13 cellular contexts compared by ENCODE assay signal in the genomic region with DNA sequence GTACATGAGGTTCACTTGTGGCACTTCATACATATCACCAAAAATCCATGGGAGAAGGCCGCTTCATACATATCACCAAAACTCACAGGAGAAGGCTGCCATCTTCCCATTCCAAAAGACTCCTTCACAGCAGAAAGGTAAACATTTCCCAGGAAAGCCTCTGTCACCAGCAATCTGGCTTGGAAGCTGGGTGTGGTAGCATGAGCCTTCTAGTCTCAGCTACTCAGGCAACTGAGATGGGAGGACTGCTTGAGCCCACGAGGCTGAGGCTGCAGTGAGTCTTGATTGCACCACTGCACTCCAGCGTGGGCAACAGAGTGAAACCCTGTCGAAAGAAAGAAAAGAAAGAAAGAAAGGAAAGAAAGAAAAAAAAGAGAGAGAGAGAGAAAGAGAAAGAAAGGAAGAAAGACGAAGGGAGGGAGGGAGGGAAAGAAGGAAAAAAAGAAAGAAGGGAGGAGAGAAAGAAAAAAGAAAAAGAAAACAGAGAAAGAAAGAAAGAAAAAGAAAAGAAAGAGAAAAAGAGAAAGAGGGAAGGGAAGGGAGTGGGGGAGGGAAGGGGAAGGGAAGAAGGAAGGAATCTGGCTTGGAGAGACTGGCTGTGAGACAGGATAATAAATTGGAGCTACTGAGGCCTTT. TPM values are rescaled to one million over a fixed set of nuclear protein-coding genes. Genes with fewer than 3 reads are reported as not detected.
DNase-seq lines count a peak whose midpoint lies in the region; ATAC-seq, FAIRE-seq and TF ChIP-seq lines count a peak whose summit lies in the region.
"Had no signal": no experiment of that assay in that cellular context is flagged by ENCODE, and none has a peak within 500 bp of the region (broad histone marks: within the 10 kb centered on the region; RNA-seq: fewer than 3 reads in every experiment).

No MANE protein-coding gene starts in this region.

- no peak for DNase-seq in CD4-positive, alpha-beta memory T cell
- DNase-seq in colonic mucosa (peak; percentile 67), pancreas (no peak), progenitor cell of endocrine pancreas (ENCODE audit: low spot score, unreplicated experiment) (no peak), NCI-H2081 (lab: John Stamatoyannopoulos, UW) (no peak), smooth muscle cell (lab: John Stamatoyannopoulos, UW; ENCODE audit: unreplicated experiment) (no peak)
- DNase-seq: cerebellar nuclear complex; islet precursor cell; NCI-H1105; NCI-H524 treated with DMSO at 0.1 percent for 48 hours; stimulated activated CD4-positive, alpha-beta T cell treated with anti-CD3 and anti-CD28 coated beads, Interleukin-1b, Interleukin-23, amount 100 ng/mL, for 48 hours; stimulated activated naive B cell treated with anti-CD40 and anti-IgM and Interleukin-4, amounts not matched to agents 10 μg/mL and 1 μg/mL and 100 μg/mL, for 72 hours had no signal

- peak overlapping the region in 7 of 8 donors; percentile 49 to 99 (median 66) for H3K4me3 Mint-ChIP-seq in CD4-positive, alpha-beta memory T cell
- no peak overlapping the region for H3K4me3 Mint-ChIP-seq in progenitor cell of endocrine pancreas (ENCODE audit: low read depth)
- H3K4me3 Mint-ChIP-seq: stimulated activated naive B cell treated with anti-CD40 and anti-IgM and Interleukin-4, amounts not matched to agents 10 μg/mL and 1 μg/mL and 100 μg/mL, for 72 hours had no signal

- peak overlapping the region in 4 of 7 donors; percentile 55 to 88 (median 72) for H3K27ac Mint-ChIP-seq in CD4-positive, alpha-beta memory T cell
- no peak overlapping the region for H3K27ac Mint-ChIP-seq in progenitor cell of endocrine pancreas
- H3K27ac Mint-ChIP-seq: stimulated activated naive B cell treated with anti-CD40 and anti-IgM and Interleukin-4, amounts not matched to agents 10 μg/mL and 1 μg/mL and 100 μg/mL, for 72 hours had no signal

- ATAC-seq in pancreas, result peak in 1 of 4 donors; percentile 3
- ATAC-seq: stimulated activated naive B cell treated with anti-CD40 and anti-IgM and Interleukin-4, amounts not matched to agents 10 μg/mL and 1 μg/mL and 100 μg/mL, for 72 hours had no signal

- CTCF ChIA-PET in CD4-positive, alpha-beta memory T cell (lab: Charles Lee; ENCODE audit: partially characterized antibody), result interaction anchor here (1.2 to 7.4 kb wide), 4 partner anchors 11 to 86 kb away, joined by 3 to 45 read pairs (median 10); no protein-coding TSS in a partner anchor

- intact Hi-C loops in CD4-positive, alpha-beta memory T cell (cut with micrococcal nuclease), result no loop called here
- intact Hi-C loops in colonic mucosa (cut with DNase I), result loop anchor here (10.0 kb wide), 1 partner anchor 89 kb away; no protein-coding TSS in a partner anchor
- intact Hi-C loops in pancreas (cut with DNase I), result loop anchor here in 1 of 3 donors (10.0 kb wide), 1 partner anchor 49 kb away; no protein-coding TSS in a partner anchor

- H2AFZ ChIP-seq in smooth muscle cell (ENCODE audit: low read depth), result no peak overlapping the region

- H3K4me2 ChIP-seq in smooth muscle cell, result no peak overlapping the region

- WGBS in pancreas, 2 donors, result 52 to 56% methylated on average over 5 of the region's 5 CpGs
- WGBS in smooth muscle cell (ENCODE audit: low lambda C conversion rate), result 85% methylated on average over 4 of the region's 5 CpGs

- no peaks in the 10 kb centered on the region for H3F3A ChIP-seq in smooth muscle cell (ENCODE audit: low read depth)

- no peaks in the 10 kb centered on the region for H3K9me3 Mint-ChIP-seq in CD4-positive, alpha-beta memory T cell
- no peaks in the 10 kb centered on the region for H3K9me3 Mint-ChIP-seq in progenitor cell of endocrine pancreas (ENCODE audit: low read depth)

- H3K4me1 ChIP-seq in CD4-positive, alpha-beta memory T cell (ENCODE audit: insufficient read depth, low read length), result peaks cover 100% of the 10 kb centered on the region
- H3K4me1 ChIP-seq in HUES48 (ENCODE audit: control insufficient read depth, insufficient read depth, low read length) (peaks cover 90% of the 10 kb centered on the region), colonic mucosa (peaks cover 29% of the 10 kb centered on the region), pancreas (peaks cover 60 to 73% (median 71%) of the 10 kb centered on the region in 3 donors), smooth muscle cell (ENCODE audit: low read depth) (peaks cover 81% of the 10 kb centered on the region)

- no peak for FAIRE-seq in pancreas (lab: Jason Lieb, UNC)

- no peaks in the 10 kb centered on the region for H3K27me3 Mint-ChIP-seq in CD4-positive, alpha-beta memory T cell
- no peaks in the 10 kb centered on the region for H3K27me3 Mint-ChIP-seq in progenitor cell of endocrine pancreas

- H3K27me3 ChIP-seq in CD4-positive, alpha-beta memory T cell (ENCODE audit: insufficient read depth, low read length), result no peaks in the 10 kb centered on the region
- H3K27me3 ChIP-seq in HUES48 (ENCODE audit: control insufficient read depth, insufficient read depth, low read length) (no peaks in the 10 kb centered on the region), colonic mucosa (no peaks in the 10 kb centered on the region), pancreas (no peaks in the 10 kb centered on the region), smooth muscle cell (ENCODE audit: low read depth) (peaks cover 4% of the 10 kb centered on the region)

- H3K27ac ChIP-seq in CD4-positive, alpha-beta memory T cell (ENCODE audit: low read depth, low read length), result no peak overlapping the region
- H3K27ac ChIP-seq in HUES48 (ENCODE audit: low read depth, low read length) (no peak overlapping the region), colonic mucosa (peak overlapping the region; percentile 54), pancreas (peak overlapping the region; percentile 41 to 99 (median 80)), smooth muscle cell (ENCODE audit: low read depth) (no peak overlapping the region)

- H3K79me2 ChIP-seq in smooth muscle cell (ENCODE audit: low read depth), result peaks cover 93% of the 10 kb centered on the region

- POLR2A ChIA-PET in CD4-positive, alpha-beta memory T cell (lab: Charles Lee; ENCODE audit: partially characterized antibody), result interaction anchor here (0.7 to 5.1 kb wide), 7 partner anchors 8 to 196 kb away, joined by 3 to 54 read pairs (median 3); no protein-coding TSS in a partner anchor

- H3K36me3 Mint-ChIP-seq in CD4-positive, alpha-beta memory T cell, result no peaks in the 10 kb centered on the region
- no peaks in the 10 kb centered on the region for H3K36me3 Mint-ChIP-seq in progenitor cell of endocrine pancreas (ENCODE audit: insufficient read depth)
- H3K36me3 Mint-ChIP-seq: stimulated activated naive B cell treated with anti-CD40 and anti-IgM and Interleukin-4, amounts not matched to agents 10 μg/mL and 1 μg/mL and 100 μg/mL, for 72 hours had no signal

- no peak for TF ChIP-seq CTCF in colonic mucosa (IDR thresholded peaks at IDR 0.05)
- no peak for TF ChIP-seq CTCF in pancreas (IDR thresholded peaks at IDR 0.05)
- TF ChIP-seq CTCF in progenitor cell of endocrine pancreas (IDR thresholded peaks at IDR 0.05; ENCODE audit: unreplicated experiment), result no peak
- no peak for TF ChIP-seq CTCF in smooth muscle cell (IDR thresholded peaks at IDR 0.05; ENCODE audit: borderline replicate concordance, insufficient read depth, poor library complexity, severe bottlenecking)

- H3K4me3 ChIP-seq in CD4-positive, alpha-beta memory T cell (ENCODE audit: low read length in 2 of 2), result no peak overlapping the region
- H3K4me3 ChIP-seq in HUES48 (ENCODE audit: low read depth, low read length), result 0 out of 2 replicates have a peak overlapping the region, but pooled peaks have one; percentile 21
- no peak overlapping the region for H3K4me3 ChIP-seq in colonic mucosa
- peak overlapping the region in 1 of 4 donors; percentile 100 for H3K4me3 ChIP-seq in pancreas
- no peak overlapping the region for H3K4me3 ChIP-seq in smooth muscle cell

- peaks cover 79 to 100% (median 88%) of the 10 kb centered on the region in 4 donors for H3K4me1 Mint-ChIP-seq in CD4-positive, alpha-beta memory T cell
- peaks cover 65% of the 10 kb centered on the region for H3K4me1 Mint-ChIP-seq in progenitor cell of endocrine pancreas (ENCODE audit: low read depth)

- no peaks in the 10 kb centered on the region for H3K36me3 ChIP-seq in CD4-positive, alpha-beta memory T cell (ENCODE audit: insufficient read depth, low read length)
- H3K36me3 ChIP-seq in HUES48 (ENCODE audit: control insufficient read depth, insufficient read depth, low read length) (no peaks in the 10 kb centered on the region), colonic mucosa (no peaks in the 10 kb centered on the region), pancreas (no peaks in the 10 kb centered on the region), smooth muscle cell (ENCODE audit: low read depth) (no peaks in the 10 kb centered on the region)

- H3K9ac ChIP-seq in HUES48 (ENCODE audit: low read depth, low read length) (no peak overlapping the region), colonic mucosa (ENCODE audit: low read depth in 2 of 2, low read length in 2 of 2) (peak overlapping the region in 1 of 2 donors; percentile 48), smooth muscle cell (ENCODE audit: low read depth) (no peak overlapping the region)

- no peaks in the 10 kb centered on the region for H3K9me3 ChIP-seq in CD4-positive, alpha-beta memory T cell (ENCODE audit: control insufficient read depth in 1 of 2, low read length in 2 of 2)
- H3K9me3 ChIP-seq in HUES48 (ENCODE audit: control insufficient read depth, insufficient read depth, low read length), result no peaks in the 10 kb centered on the region
- H3K9me3 ChIP-seq in colonic mucosa, result no peaks in the 10 kb centered on the region
- no peaks in the 10 kb centered on the region for H3K9me3 ChIP-seq in pancreas
- H3K9me3 ChIP-seq in smooth muscle cell (replicated peaks; ENCODE audit: low read depth), result no peaks in the 10 kb centered on the region

- peaks cover 84% of the 10 kb centered on the region for H4K20me1 ChIP-seq in smooth muscle cell (ENCODE audit: low read depth)

RNA-seq across cellular contexts. Expression of a gene that starts 7.2 kb away (rescaled TPM):
- total RNA-seq in CD4-positive, alpha-beta memory T cell, result 10 to 100 TPM; 66.3 to 71.7 TPM
- polyA plus RNA-seq in CD4-positive, alpha-beta memory T cell, result 10 to 100 TPM; 28.6 to 58.5 TPM
- total RNA-seq in colonic mucosa (10 to 100 TPM; 43.9 to 57.5 TPM), pancreas (100 to 1,000 TPM in 1 of 6 donors, 10 to 100 TPM in 5; 57.8 to 104 (median 80.5) TPM), progenitor cell of endocrine pancreas (31.4 and 32.4 TPM in 2 replicates), smooth muscle cell (26.5 and 28.1 TPM in 2 replicates)
- polyA plus RNA-seq in pancreas (10 to 100 TPM; 32.7 to 35.8 TPM), smooth muscle cell (22.9 and 31.3 TPM in 2 replicates)

Comparison
In these comparisons a context has a peak if more than half of its experiments do, and no peak if none do; other contexts are left out.
1. H3K27ac ChIP-seq: peak in colonic mucosa (single experiment) and pancreas (4 of 4); none in CD4-positive, alpha-beta memory T cell (single experiment), HUES48 (single experiment) and smooth muscle cell (single experiment).